In the genomic region with DNA sequence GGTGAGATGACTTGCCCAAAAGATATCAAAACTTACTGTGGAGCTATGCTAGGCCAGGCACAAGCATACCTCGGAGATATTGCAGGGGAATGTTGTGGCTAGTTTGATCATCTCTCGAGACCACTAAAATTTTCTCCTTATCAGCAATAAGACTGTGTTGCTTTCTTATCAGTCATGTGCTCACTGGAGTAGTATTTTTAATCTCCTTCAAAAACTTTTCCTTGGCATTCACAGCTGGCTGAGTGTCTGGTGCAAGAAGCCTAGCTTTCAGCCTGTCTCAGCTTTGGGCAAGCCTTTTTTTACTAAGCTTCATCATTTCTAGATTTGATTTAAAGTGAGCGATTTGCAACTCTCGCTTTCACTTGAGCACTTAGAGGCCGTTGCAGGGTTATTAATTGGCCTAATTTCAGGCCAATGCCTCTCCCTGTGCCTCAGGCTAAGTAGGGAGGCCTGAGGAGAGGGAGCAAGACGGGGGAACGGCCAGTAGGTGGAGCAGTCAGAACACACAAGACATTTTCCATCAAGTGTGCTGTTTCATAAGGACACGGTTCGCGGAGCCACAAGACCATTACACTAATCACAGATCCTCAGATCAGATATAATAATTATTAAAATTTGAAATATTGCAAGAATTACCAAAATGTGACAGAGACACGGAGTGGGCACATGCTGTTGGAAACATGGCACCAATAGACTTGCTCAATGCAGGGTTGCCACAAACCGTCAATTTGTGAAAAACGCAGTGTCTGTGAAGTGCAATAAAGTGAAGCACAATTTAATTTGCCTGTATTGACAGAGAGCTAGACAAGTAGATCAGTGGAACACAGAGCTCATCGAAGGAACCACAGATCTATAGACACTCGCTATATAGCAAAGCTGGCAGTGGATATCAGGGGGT, we compare ENCODE assay signal across 8 cellular contexts.
DNase-seq lines count a peak whose midpoint lies in the region; TF ChIP-seq lines count a peak whose summit lies in the region.

No MANE protein-coding gene starts in this region.

- no peaks in the 10 kb centered on the region for H3K9me2 ChIP-seq in DOHH2 (replicated peaks; ENCODE audit: control insufficient read depth, low read length)

- no peaks in the 10 kb centered on the region for H3K4me1 ChIP-seq in DOHH2 (ENCODE audit: control insufficient read depth, low read length)
- H3K4me1 ChIP-seq in adrenal gland (replicated peaks in 1 of 2): peaks cover 0 to 7% of the 10 kb centered on the region in 2 donors
- peaks cover 3% of the 10 kb centered on the region for H3K4me1 ChIP-seq in left ventricle myocardium inferior

- intact Hi-C loops in adrenal gland (cut with DNase I) (loop anchor here (10.0 kb wide), 2 partner anchors 410 to 680 kb away; no protein-coding TSS in a partner anchor), left ventricle myocardium inferior (cut with micrococcal nuclease) (no loop called here)

- no peak overlapping the region for H3K27ac ChIP-seq in DOHH2 (ENCODE audit: low read depth, low read length)
- H3K27ac ChIP-seq in adrenal gland: no peak overlapping the region
- no peak overlapping the region for H3K27ac ChIP-seq in left ventricle myocardium inferior (replicated peaks)

- TF ChIP-seq CTCF in DOHH2 (IDR thresholded peaks at IDR 0.05; ENCODE audit: low read depth, low read length, poor library complexity, severe bottlenecking) (peak; percentile 77), adrenal gland (IDR thresholded peaks at IDR 0.05) (peak; percentile 54 to 91 (median 78)), left ventricle myocardium inferior (IDR thresholded peaks at IDR 0.05; ENCODE audit: borderline replicate concordance) (peak; percentile 87)

- H3K36me3 ChIP-seq in DOHH2 (ENCODE audit: control insufficient read depth, low read length) (no peaks in the 10 kb centered on the region), H7 (replicated peaks; ENCODE audit: control insufficient read depth, insufficient read depth, low read length) (no peaks in the 10 kb centered on the region), adrenal gland (replicated peaks in 1 of 2) (no peaks in the 10 kb centered on the region), left ventricle myocardium inferior (no peaks in the 10 kb centered on the region)

- no peaks in the 10 kb centered on the region for H4K20me1 ChIP-seq in DOHH2 (ENCODE audit: control insufficient read depth, insufficient read depth, low read depth, low read length)

- no peak for TF ChIP-seq POLR2A in adrenal gland (IDR thresholded peaks at IDR 0.05)

- WGBS in adrenal gland, 4 donors: 23 to 26% (median 25%) methylated on average over 15 of the region's 15 CpGs

- no peaks in the 10 kb centered on the region for H3K79me2 ChIP-seq in DOHH2 (ENCODE audit: control insufficient read depth, low read length)

- no peak overlapping the region for H3K4me2 ChIP-seq in DOHH2 (ENCODE audit: low read length)

- H3F3A ChIP-seq in DOHH2 (ENCODE audit: control insufficient read depth, insufficient read depth): no peaks in the 10 kb centered on the region

- no peaks in the 10 kb centered on the region for H3K9me3 ChIP-seq in DOHH2 (ENCODE audit: control insufficient read depth, insufficient read depth, low read length)
- no peaks in the 10 kb centered on the region for H3K9me3 ChIP-seq in adrenal gland (replicated peaks in 1 of 3)
- H3K9me3 ChIP-seq in left ventricle myocardium inferior (replicated peaks): no peaks in the 10 kb centered on the region

- H3K4me3 ChIP-seq in DOHH2 (ENCODE audit: low read length): no peak overlapping the region
- no peak overlapping the region for H3K4me3 ChIP-seq in H7 (ENCODE audit: insufficient read depth, low read depth, low read length)
- no peak overlapping the region for H3K4me3 ChIP-seq in adrenal gland
- no peak overlapping the region for H3K4me3 ChIP-seq in left ventricle myocardium inferior

- peak; percentile 37 for DNase-seq in H7
- peak; percentile 70 for DNase-seq in NCI-H1105 treated with DMSO at 0.1 percent for 48 hours (lab: John Stamatoyannopoulos, UW)
- peak; percentile 34 to 67 for DNase-seq in SW 1271 (lab: John Stamatoyannopoulos, UW)
- peak; percentile 80 to 94 (median 86) for DNase-seq in adrenal gland
- DNase-seq in left ventricle myocardium inferior: peak; percentile 74
- peak; percentile 82 for DNase-seq in retina
- DNase-seq in NCI-H187 (lab: John Stamatoyannopoulos, UW): no peak

- H3K27me3 ChIP-seq in DOHH2 (ENCODE audit: control insufficient read depth, low read length): 0 out of 2 replicates have a peak, but pooled peaks cover 3% of the 10 kb centered on the region
- no peaks in the 10 kb centered on the region for H3K27me3 ChIP-seq in H7 (ENCODE audit: control insufficient read depth, insufficient read depth, low read length)
- H3K27me3 ChIP-seq in adrenal gland: no peaks in the 10 kb centered on the region
- H3K27me3 ChIP-seq in left ventricle myocardium inferior (ENCODE audit: low read depth): no peaks in the 10 kb centered on the region

Comparison
In these comparisons a context has a peak if more than half of its experiments do, and no peak if none do; other contexts are left out.
1. DNase-seq: peak in H7 (single experiment), NCI-H1105 treated with DMSO at 0.1 percent for 48 hours (single experiment), SW 1271 (2 of 2), adrenal gland (7 of 7), left ventricle myocardium inferior (single experiment) and retina (single experiment); none in NCI-H187 (0 of 2).
2. Peak in every context shown above with its lines, with median percentiles within 50 percentile points of each other: CTCF ChIP-seq.